In the genomic region with DNA sequence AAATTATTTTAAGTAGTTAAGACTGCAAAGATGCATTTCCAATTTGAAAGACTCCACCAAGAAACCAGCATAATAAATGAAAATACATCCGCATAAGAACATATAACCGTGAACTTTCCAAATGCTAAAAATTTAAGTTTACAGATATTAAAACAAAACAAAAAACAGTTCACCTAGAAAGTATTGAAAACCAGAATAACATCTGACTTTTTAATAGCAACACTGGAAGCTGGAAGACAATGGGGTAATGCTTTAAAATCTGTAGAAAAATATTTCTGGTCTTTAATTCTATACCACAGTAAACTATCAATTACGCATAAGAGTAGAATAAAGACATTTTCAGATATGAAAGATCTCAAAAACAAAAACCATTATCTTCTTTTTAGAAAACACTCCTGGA, we compare ENCODE assay signal across 7 cellular contexts.
"Had no signal": no experiment of that assay in that cellular context is flagged by ENCODE, and none has a peak within 500 bp of the region (broad histone marks: within the 10 kb centered on the region; RNA-seq: fewer than 3 reads in every experiment).

No MANE protein-coding gene starts in this region.

- FAIRE-seq: H1, H54, HTR-8/SVneo had no signal

- ATAC-seq: GM23338 had no signal

- H3K4me3 ChIP-seq: GM23338 had no signal

- DNase-seq: H9, HCEC 1CT, HFFc6 had no signal
